In genomic region chr10:77163670-77164348, GRCh38 we compare ENCODE assay signal across 8 cellular contexts.
A peak's percentile ranks its signal among the peaks of the same experiment; 100 is the strongest.
DNase-seq lines count a peak whose midpoint lies in the region; ATAC-seq and TF ChIP-seq lines count a peak whose summit lies in the region.

No MANE protein-coding gene starts in this region.

- CTCF ChIA-PET in activated naive CD4-positive, alpha-beta T cell treated with anti-CD3 and anti-CD28 coated beads for 36 hours (lab: Charles Lee): interaction anchor here (1.7 to 2.5 kb wide), 3 partner anchors 11 to 553 kb away, joined by 3 to 16 read pairs (median 6); no protein-coding TSS in a partner anchor

- no peaks in the 10 kb centered on the region for H3K36me3 ChIP-seq in thyroid gland

- intact Hi-C loops in sciatic nerve (cut with DNase I) (no loop called here), thyroid gland (cut with DNase I) (no loop called here)
- intact Hi-C loops in activated naive CD4-positive, alpha-beta T cell treated with anti-CD3 and anti-CD28 coated beads for 36 hours (cut with micrococcal nuclease): no loop called here

- H3K4me1 Mint-ChIP-seq in activated naive CD4-positive, alpha-beta T cell treated with anti-CD3 and anti-CD28 coated beads for 36 hours (ENCODE audit: low read depth): peaks cover 3% of the 10 kb centered on the region

- H3K4me3 ChIP-seq in fibroblast of villous mesenchyme (ENCODE audit: low read depth, low read length): no peak overlapping the region
- no peak overlapping the region for H3K4me3 ChIP-seq in thyroid gland (replicated peaks in 1 of 3)

- no peak overlapping the region for H3K4me3 Mint-ChIP-seq in activated naive CD4-positive, alpha-beta T cell treated with anti-CD3 and anti-CD28 coated beads for 36 hours

- no peaks in the 10 kb centered on the region for H3K9me3 Mint-ChIP-seq in activated naive CD4-positive, alpha-beta T cell treated with anti-CD3 and anti-CD28 coated beads for 36 hours

- H3K9me3 ChIP-seq in thyroid gland: no peaks in the 10 kb centered on the region

- DNase-seq in GM04503 (ENCODE audit: low read depth): peak; percentile 90
- DNase-seq in RPMI7951 (ENCODE audit: low read depth): peak; percentile 95
- DNase-seq in fibroblast of villous mesenchyme (ENCODE audit: low read depth): peak; percentile 96
- no peak for DNase-seq in sciatic nerve (ENCODE audit: low spot score)
- DNase-seq in activated naive CD4-positive, alpha-beta T cell treated with anti-CD3 and anti-CD28 coated beads for 36 hours: no peak
- no peak for DNase-seq in NCI-H345 treated with DMSO at 0.1 percent for 48 hours (lab: John Stamatoyannopoulos, UW; ENCODE audit: unreplicated experiment)
- DNase-seq in thyroid gland: no peak

- no peak for TF ChIP-seq POLR2A in thyroid gland (IDR thresholded peaks at IDR 0.05)

- WGBS in thyroid gland, 2 donors: 74 to 79% methylated on average over 4 of the region's 4 CpGs

- ATAC-seq in sciatic nerve: peak; percentile 72
- no peak for ATAC-seq in GM19324 (IDR thresholded peaks at IDR 0.05; ENCODE audit: low FRiP score, unreplicated experiment)

- no peaks in the 10 kb centered on the region for H3K27me3 ChIP-seq in thyroid gland

- no peaks in the 10 kb centered on the region for H3K36me3 Mint-ChIP-seq in activated naive CD4-positive, alpha-beta T cell treated with anti-CD3 and anti-CD28 coated beads for 36 hours (ENCODE audit: low read depth)

- peaks cover 35% of the 10 kb centered on the region for H3K27me3 Mint-ChIP-seq in activated naive CD4-positive, alpha-beta T cell treated with anti-CD3 and anti-CD28 coated beads for 36 hours (ENCODE audit: low read depth)

- TF ChIP-seq CTCF in fibroblast of villous mesenchyme (IDR thresholded peaks at IDR 0.05; ENCODE audit: insufficient read depth, low read depth, low read length) (no peak), thyroid gland (IDR thresholded peaks at IDR 0.05) (no peak)

- H3K4me1 ChIP-seq in thyroid gland: no peaks in the 10 kb centered on the region

- no peak overlapping the region for H3K27ac Mint-ChIP-seq in activated naive CD4-positive, alpha-beta T cell treated with anti-CD3 and anti-CD28 coated beads for 36 hours

- no peak overlapping the region for H3K27ac ChIP-seq in thyroid gland

Comparison
In these comparisons a context has a peak if more than half of its experiments do, and no peak if none do; other contexts are left out.
1. DNase-seq: peak in GM04503 (single experiment), RPMI7951 (single experiment) and fibroblast of villous mesenchyme (single experiment); none in sciatic nerve (single experiment), activated naive CD4-positive, alpha-beta T cell treated with anti-CD3 and anti-CD28 coated beads for 36 hours (single experiment), NCI-H345 treated with DMSO at 0.1 percent for 48 hours (single experiment) and thyroid gland (0 of 2).